10 cellular contexts compared by ENCODE assay signal in the genomic region with DNA sequence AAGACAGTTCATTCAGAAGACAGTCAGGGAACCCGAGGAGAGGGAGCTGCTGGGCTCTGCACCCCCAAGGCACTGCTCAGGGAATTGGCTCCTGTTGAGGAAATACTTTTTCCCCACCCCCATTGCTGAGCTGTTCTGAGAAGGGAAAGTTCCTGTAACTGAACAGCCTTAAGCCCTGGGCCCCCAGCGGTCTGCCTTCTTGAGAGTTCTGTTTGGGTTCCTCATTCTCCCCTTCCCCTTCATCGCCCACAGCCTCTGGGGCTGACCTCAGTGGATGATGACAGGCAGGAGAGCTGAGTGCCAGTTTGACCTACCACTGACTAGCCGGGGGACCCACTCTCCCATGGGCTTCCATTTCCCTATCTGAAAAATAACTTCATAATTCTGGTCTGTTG. TPM values are rescaled to one million over a fixed set of nuclear protein-coding genes. Genes with fewer than 3 reads are reported as not detected.
DNase-seq lines count a peak whose midpoint lies in the region; ATAC-seq and TF ChIP-seq lines count a peak whose summit lies in the region.
"Had no signal": no experiment of that assay in that cellular context is flagged by ENCODE, and none has a peak within 500 bp of the region (broad histone marks: within the 10 kb centered on the region; RNA-seq: fewer than 3 reads in every experiment).

No MANE protein-coding gene starts in this region.

- H3K9me3 Mint-ChIP-seq in naive B cell, result peaks cover 0 to 8% (median 0%) of the 10 kb centered on the region in 7 donors
- H3K9me3 Mint-ChIP-seq: nephron progenitor cell had no signal

- peaks cover 0 to 11% of the 10 kb centered on the region in 2 donors for H3K36me3 Mint-ChIP-seq in naive B cell

- H3K27me3 Mint-ChIP-seq in naive B cell, result no peaks in the 10 kb centered on the region

- no peaks in the 10 kb centered on the region for H3K9me3 ChIP-seq in BE2C
- H3K9me3 ChIP-seq: breast epithelium had no signal

- H3K4me1 ChIP-seq in BE2C, result no peaks in the 10 kb centered on the region
- H3K4me1 ChIP-seq: breast epithelium had no signal

- ATAC-seq in HG03175 (IDR thresholded peaks at IDR 0.05; ENCODE audit: unreplicated experiment), result peak; percentile 40
- ATAC-seq in naive B cell (ENCODE audit: low read depth in 2 of 2), result peak; percentile 60 to 68
- ATAC-seq in GM21825 (IDR thresholded peaks at IDR 0.05; ENCODE audit: unreplicated experiment), result no peak

- H3K27ac Mint-ChIP-seq in naive B cell, result peak overlapping the region in 2 of 6 donors; percentile 57 to 65
- H3K27ac Mint-ChIP-seq: nephron progenitor cell had no signal

- DNase-seq in C1 segment of cervical spinal cord (lab: John Stamatoyannopoulos, UW) (peak in 9 of 14 donors; percentile 12 to 61 (median 48)), anterior cingulate cortex (lab: John Stamatoyannopoulos, UW) (peak in 31 of 58 donors; percentile 4 to 56 (median 25)), naive B cell (peak; percentile 15), cortex of kidney (lab: John Stamatoyannopoulos, UW) (no peak), NCI-H187 treated with DMSO at 0.1 percent for 48 hours (lab: John Stamatoyannopoulos, UW) (no peak), BE2C (no peak)
- DNase-seq: nephron progenitor cell had no signal

- H3K36me3 ChIP-seq in BE2C, result no peaks in the 10 kb centered on the region
- H3K36me3 ChIP-seq: breast epithelium had no signal

- peaks cover 47% of the 10 kb centered on the region for H3K27me3 ChIP-seq in BE2C

- no peak for TF ChIP-seq CTCF in BE2C (IDR thresholded peaks at IDR 0.05; ENCODE audit: low read depth, low read length)

- peak overlapping the region in 1 of 8 donors; percentile 45 for H3K4me3 Mint-ChIP-seq in naive B cell
- H3K4me3 Mint-ChIP-seq: nephron progenitor cell had no signal

- peaks cover 20 to 43% (median 26%) of the 10 kb centered on the region in 3 donors for H3K4me1 Mint-ChIP-seq in naive B cell

- no peak overlapping the region for H3K4me3 ChIP-seq in BE2C (ENCODE audit: low read depth, low read length)
- H3K4me3 ChIP-seq: breast epithelium had no signal

RNA-seq across cellular contexts. Expression of gene HCK, which starts 10.7 kb away (rescaled TPM):
- 10 to 100 TPM; 26.7 to 71.4 (median 56.5) TPM for polyA plus RNA-seq in naive B cell (ENCODE audit: low read depth in 6 of 6)
- polyA plus RNA-seq in BE2C (2012; ENCODE audit: insufficient read depth, insufficient read length, low read depth), result not detected

RNA-seq across cellular contexts. Expression of gene TM9SF4, which starts 46.7 kb away (rescaled TPM):
- polyA plus RNA-seq in naive B cell (ENCODE audit: low read depth in 6 of 6), result 10 to 100 TPM; 28.4 to 44.0 (median 31.6) TPM
- 52.3 TPM for polyA plus RNA-seq in BE2C (2012; ENCODE audit: insufficient read depth, insufficient read length, low read depth)

RNA-seq across cellular contexts. Expression of gene CCM2L, which starts 52.5 kb away (rescaled TPM):
- polyA plus RNA-seq in naive B cell (ENCODE audit: low read depth in 6 of 6), result not detected
- polyA plus RNA-seq in BE2C (2012; ENCODE audit: insufficient read depth, insufficient read length, low read depth), result 1.3 TPM

Comparison
In these comparisons a context has a peak if more than half of its experiments do, and no peak if none do; other contexts are left out.
1. DNase-seq: peak in C1 segment of cervical spinal cord (9 of 14), anterior cingulate cortex (31 of 58) and naive B cell (single experiment); none in cortex of kidney (single experiment), NCI-H187 treated with DMSO at 0.1 percent for 48 hours (single experiment) and BE2C (single experiment).